Comparison of ENCODE assay signal across 23 cellular contexts in the genomic region with DNA sequence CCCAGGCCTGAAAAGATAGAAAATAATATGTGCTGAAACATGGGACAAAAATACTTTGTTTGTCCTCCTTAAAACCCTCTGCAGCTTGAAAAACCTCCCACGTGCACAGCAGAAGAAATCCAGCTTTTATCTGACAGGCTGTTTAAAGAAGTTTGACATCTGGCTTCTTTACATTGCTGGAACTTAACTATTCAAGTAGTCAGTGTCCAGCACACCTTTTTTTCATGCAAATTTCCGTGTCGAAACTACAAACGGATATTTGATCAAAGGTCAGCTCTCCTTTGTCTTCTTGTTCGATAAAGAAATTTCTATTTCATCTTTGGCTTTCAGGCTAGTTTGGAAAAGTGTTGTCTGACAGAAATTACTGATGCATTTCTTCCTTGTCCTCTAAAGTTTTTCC.
"Had no signal": no experiment of that assay in that cellular context is flagged by ENCODE, and none has a peak within 500 bp of the region (broad histone marks: within the 10 kb centered on the region; RNA-seq: fewer than 3 reads in every experiment).

No MANE protein-coding gene starts in this region.

- H3K9me3 Mint-ChIP-seq: activated naive CD4-positive, alpha-beta T cell treated with anti-CD3 and anti-CD28 coated beads, Interleukin-2, amount 50 U/mL, for 24 hours; activated T-helper 1 cell treated with anti-CD3 and anti-CD28 coated beads, Interleukin-12 subunit alpha, Interleukin-12 subunit beta, Interleukin-2, Interleukin-4 antibody, amounts not matched to agents 30 ng/mL and 10 ng/mL and 1 ng/mL, durations not matched to agents 14 hours and 24 hours and 36 hours; natural killer cell treated with Interleukin-12 subunit alpha and Interleukin-12 subunit beta and Interleukin-15 and Interleukin-18, amount 100 ng/mL, for 72 hours; T-cell had no signal

- H3K36me3 ChIP-seq: cardiac muscle cell, sigmoid colon, upper lobe of right lung, WERI-Rb-1 had no signal

- H3K27me3 ChIP-seq: body of pancreas, cardiac muscle cell, sigmoid colon, testis, upper lobe of right lung had no signal

- H3K36me3 Mint-ChIP-seq: activated naive CD4-positive, alpha-beta T cell treated with anti-CD3 and anti-CD28 coated beads, Interleukin-2, amount 50 U/mL, for 24 hours; natural killer cell treated with Interleukin-12 subunit alpha and Interleukin-12 subunit beta and Interleukin-15 and Interleukin-18, amount 100 ng/mL, for 72 hours; T-cell had no signal

- DNase-seq: activated CD4-positive, alpha-beta T cell treated with anti-CD3 and anti-CD28 coated beads, Interleukin-2, amount 50 U/mL, for 1 hour; activated CD4-positive, CD25-positive, alpha-beta regulatory T cell treated with anti-CD3 and anti-CD28 coated beads, Interleukin-2, amount 50 U/mL, for 72 hours; activated CD8-positive, alpha-beta T cell treated with anti-CD3 and anti-CD28 coated beads, Interleukin-2, amount 10 ng/mL, durations not matched to agents 7 days and 5 days; activated gamma-delta T cell treated with Interleukin-2 at 50 U/mL for 16 hours; anterior cingulate cortex; body of pancreas; kidney glomerular epithelial cell; midbrain; nucleus accumbens; retina; sigmoid colon; stimulated activated CD4-positive, alpha-beta T cell treated with anti-CD3 and anti-CD28 coated beads, Interleukin-2, amount 100 ng/mL, for 48 hours; stimulated activated naive CD4-positive, alpha-beta T cell; T-cell; testis; upper lobe of right lung; WERI-Rb-1 had no signal

- H3K4me3 ChIP-seq: body of pancreas, cardiac muscle cell, sigmoid colon, testis, upper lobe of right lung had no signal

- H3K4me1 Mint-ChIP-seq: activated naive CD4-positive, alpha-beta T cell treated with anti-CD3 and anti-CD28 coated beads, Interleukin-2, amount 50 U/mL, for 24 hours had no signal

- H3K4me1 ChIP-seq: body of pancreas, sigmoid colon, testis, upper lobe of right lung had no signal

- FAIRE-seq: endometrium, TTC549 had no signal

- H3K4me3 Mint-ChIP-seq: activated CD8-positive, alpha-beta T cell treated with anti-CD3 and anti-CD28 coated beads, Interleukin-2, amount 10 ng/mL, durations not matched to agents 7 days and 5 days; activated naive CD4-positive, alpha-beta T cell treated with anti-CD3 and anti-CD28 coated beads, Interleukin-2, amount 50 U/mL, for 24 hours; activated T-helper 1 cell treated with anti-CD3 and anti-CD28 coated beads, Interleukin-12 subunit alpha, Interleukin-12 subunit beta, Interleukin-2, Interleukin-4 antibody, amounts not matched to agents 30 ng/mL and 10 ng/mL and 1 ng/mL, durations not matched to agents 14 hours and 24 hours and 36 hours; natural killer cell treated with Interleukin-12 subunit alpha and Interleukin-12 subunit beta and Interleukin-15 and Interleukin-18, amount 100 ng/mL, for 72 hours; T-cell had no signal

- H3K27ac ChIP-seq: body of pancreas, cardiac muscle cell, sigmoid colon, testis, upper lobe of right lung, WERI-Rb-1 had no signal

- H3K27ac Mint-ChIP-seq: activated CD8-positive, alpha-beta T cell treated with anti-CD3 and anti-CD28 coated beads, Interleukin-2, amount 10 ng/mL, durations not matched to agents 7 days and 5 days; activated naive CD4-positive, alpha-beta T cell treated with anti-CD3 and anti-CD28 coated beads, Interleukin-2, amount 50 U/mL, for 24 hours; activated T-helper 1 cell treated with anti-CD3 and anti-CD28 coated beads, Interleukin-12 subunit alpha, Interleukin-12 subunit beta, Interleukin-2, Interleukin-4 antibody, amounts not matched to agents 30 ng/mL and 10 ng/mL and 1 ng/mL, durations not matched to agents 14 hours and 24 hours and 36 hours; natural killer cell treated with Interleukin-12 subunit alpha and Interleukin-12 subunit beta and Interleukin-15 and Interleukin-18, amount 100 ng/mL, for 72 hours; T-cell had no signal

- H3K9me3 ChIP-seq: body of pancreas, sigmoid colon, testis, upper lobe of right lung had no signal
